In genomic region chr21:24693779-24694178, GRCh38 we compare ENCODE assay signal across 23 cellular contexts.
DNase-seq lines count a peak whose midpoint lies in the region; ATAC-seq, FAIRE-seq and TF ChIP-seq lines count a peak whose summit lies in the region.
"Had no signal": no experiment of that assay in that cellular context is flagged by ENCODE, and none has a peak within 500 bp of the region (broad histone marks: within the 10 kb centered on the region; RNA-seq: fewer than 3 reads in every experiment).

No MANE protein-coding gene starts in this region.

- FAIRE-seq in H54 (lab: Jason Lieb, UNC), result no peak
- FAIRE-seq: RCC 7860 had no signal

- H3K4me3 ChIP-seq in SU-DHL-6 (ENCODE audit: insufficient read depth, low read length, poor library complexity, severe bottlenecking) (peak overlapping the region; percentile 8), parathyroid adenoma (ENCODE audit: low read depth, low read length) (no peak overlapping the region)
- H3K4me3 ChIP-seq: GM23338, lung, neural progenitor cell, sigmoid colon, SJSA1, tibial artery had no signal

- H3K9ac ChIP-seq in SU-DHL-6 (ENCODE audit: low read length), result 0 out of 2 replicates have a peak overlapping the region, but pooled peaks have one; percentile 1
- H3K9ac ChIP-seq in parathyroid adenoma, result no peak overlapping the region
- H3K9ac ChIP-seq: neural progenitor cell had no signal

- DNase-seq in H54 (ENCODE audit: insufficient read length, low spot score), result peak; percentile 2
- DNase-seq in NCI-H69 (lab: John Stamatoyannopoulos, UW), result peak; percentile 34
- DNase-seq in activated CD4-positive, CD25-positive, alpha-beta regulatory T cell (lab: John Stamatoyannopoulos, UW), result no peak
- no peak for DNase-seq in activated gamma-delta T cell treated with Interleukin-2 at 50 U/mL for 16 hours
- DNase-seq: activated CD4-positive, alpha-beta T cell treated with anti-CD3 and anti-CD28 coated beads, Interleukin-2, amount 10 ng/mL, durations not matched to agents 24 days and 14 days; activated CD8-positive, alpha-beta memory T cell treated with anti-CD3 and anti-CD28 coated beads, Interleukin-2, amount 10 ng/mL, durations not matched to agents 7 days and 5 days; activated naive CD4-positive, alpha-beta T cell treated with anti-CD3 and anti-CD28 coated beads, Interleukin-2, amount 50 U/mL, for 16 hours; CD4-positive, alpha-beta T cell; kidney glomerular epithelial cell; NCI-H1105 treated with DMSO at 0.1 percent for 48 hours; NCI-H2081 treated with DMSO at 0.1 percent for 48 hours; posterior cingulate gyrus; sigmoid colon; stimulated activated naive CD8-positive, alpha-beta T cell treated with anti-CD3 and anti-CD28 coated beads, Interleukin-15, amount 100 ng/mL, for 72 hours; tibial artery had no signal

- H3K9me3 ChIP-seq in SU-DHL-6 (ENCODE audit: insufficient read depth, low read length) (no peaks in the 10 kb centered on the region), parathyroid adenoma (ENCODE audit: control insufficient read depth, low read length) (no peaks in the 10 kb centered on the region)
- H3K9me3 ChIP-seq: sigmoid colon, SJSA1, tibial artery had no signal

- H3K9me2 ChIP-seq in SU-DHL-6 (replicated peaks; ENCODE audit: insufficient read depth, low read length), result no peaks in the 10 kb centered on the region

- H2AFZ ChIP-seq in SU-DHL-6 (ENCODE audit: low read depth, low read length, severe bottlenecking) (peak overlapping the region; percentile 90), parathyroid adenoma (no peak overlapping the region)
- H2AFZ ChIP-seq: GM23338, neural progenitor cell had no signal

- H3K4me2 ChIP-seq in SU-DHL-6 (ENCODE audit: low read depth, low read length, poor library complexity, severe bottlenecking) (peak overlapping the region; percentile 59), parathyroid adenoma (ENCODE audit: low read length) (peak overlapping the region; percentile 13)
- H3K4me2 ChIP-seq: GM23338, neural progenitor cell had no signal

- H4K20me1 ChIP-seq in SU-DHL-6 (ENCODE audit: low read depth, low read length), result no peaks in the 10 kb centered on the region

- H3K27me3 ChIP-seq in SU-DHL-6 (ENCODE audit: low read length) (no peaks in the 10 kb centered on the region), parathyroid adenoma (ENCODE audit: control insufficient read depth, insufficient read depth, low read length) (no peaks in the 10 kb centered on the region)
- H3K27me3 ChIP-seq: neural progenitor cell, sigmoid colon, SJSA1, tibial artery had no signal

- H3K79me2 ChIP-seq in SU-DHL-6 (ENCODE audit: insufficient read depth, low read length), result no peaks in the 10 kb centered on the region
- H3K79me2 ChIP-seq in parathyroid adenoma, result no peaks in the 10 kb centered on the region

- no peak overlapping the region for H3K27ac ChIP-seq in SU-DHL-6 (ENCODE audit: low read depth, low read length)
- H3K27ac ChIP-seq in parathyroid adenoma, result no peak overlapping the region
- H3K27ac ChIP-seq: neural progenitor cell, sigmoid colon, SJSA1, tibial artery had no signal

- no peak for ATAC-seq in HG02798 (IDR thresholded peaks at IDR 0.05; ENCODE audit: poor library complexity, unreplicated experiment)
- ATAC-seq: activated CD8-positive, alpha-beta memory T cell treated with anti-CD3 and anti-CD28 coated beads, Interleukin-2, amount 10 ng/mL, durations not matched to agents 7 days and 5 days; GM23338; stimulated activated naive CD8-positive, alpha-beta T cell treated with anti-CD3 and anti-CD28 coated beads, Interleukin-15, amount 100 ng/mL, for 72 hours had no signal

- no peak for TF ChIP-seq POLR2A in H54 (IDR thresholded peaks at IDR 0.05; ENCODE audit: low read depth, low read length)

- H3K4me1 ChIP-seq in parathyroid adenoma, result no peaks in the 10 kb centered on the region
- H3K4me1 ChIP-seq: neural progenitor cell, sigmoid colon, SJSA1, tibial artery had no signal

- TF ChIP-seq CTCF in SU-DHL-6 (IDR thresholded peaks at IDR 0.05; ENCODE audit: insufficient read depth, low read length, poor library complexity, severe bottlenecking), result no peak
- TF ChIP-seq CTCF in parathyroid adenoma (IDR thresholded peaks at IDR 0.05), result no peak

- H3F3A ChIP-seq in SU-DHL-6 (ENCODE audit: insufficient read depth), result no peaks in the 10 kb centered on the region

- H3K36me3 ChIP-seq in SU-DHL-6 (ENCODE audit: low read length) (no peaks in the 10 kb centered on the region), parathyroid adenoma (ENCODE audit: control insufficient read depth, insufficient read depth, low read length) (no peaks in the 10 kb centered on the region)
- H3K36me3 ChIP-seq: neural progenitor cell, sigmoid colon, SJSA1, tibial artery had no signal

Comparison
In these comparisons a context has a peak if more than half of its experiments do, and no peak if none do; other contexts are left out.
1. DNase-seq: peak in H54 (single experiment) and NCI-H69 (single experiment); none in activated CD4-positive, CD25-positive, alpha-beta regulatory T cell (0 of 4) and activated gamma-delta T cell treated with Interleukin-2 at 50 U/mL for 16 hours (single experiment).